Comparison of ENCODE assay signal across 21 cellular contexts in genomic region chr1:176896216-176896615, GRCh38.
DNase-seq lines count a peak whose midpoint lies in the region; TF ChIP-seq lines count a peak whose summit lies in the region.
"Had no signal": no experiment of that assay in that cellular context is flagged by ENCODE, and none has a peak within 500 bp of the region (broad histone marks: within the 10 kb centered on the region; RNA-seq: fewer than 3 reads in every experiment).

No MANE protein-coding gene starts in this region.

- H3K4me3 ChIP-seq in NB4 (ENCODE audit: low read depth, low read length) (no peak overlapping the region), epithelial cell of esophagus (ENCODE audit: low read length) (no peak overlapping the region)
- H3K4me3 ChIP-seq: A549, PC-9, SJCRH30 had no signal

- DNase-seq in NCI-H345 (lab: John Stamatoyannopoulos, UW) (peak; percentile 41), NCI-H345 treated with DMSO at 0.1 percent for 48 hours (lab: John Stamatoyannopoulos, UW; ENCODE audit: unreplicated experiment) (no peak), NB4 (ENCODE audit: low read depth) (peak; percentile 6), epithelial cell of esophagus (ENCODE audit: low read depth) (peak; percentile 40), renal cortical epithelial cell (ENCODE audit: low read depth) (peak; percentile 69), A172 (ENCODE audit: low spot score) (no peak), AG08395 (ENCODE audit: low spot score) (no peak), NCI-H2171 treated with DMSO at 0.1 percent for 48 hours (lab: John Stamatoyannopoulos, UW) (no peak)
- DNase-seq: C1 segment of cervical spinal cord; Caco-2; CD4-positive, alpha-beta memory T cell; GF-D8; Kasumi-1; NCI-H1048; NCI-H1694; NCI-H2029 treated with DMSO at 0.1 percent for 48 hours; NCI-H69; PC-9; SJCRH30; T-helper 2 cell had no signal

- TF ChIP-seq POLR2A in NB4 (IDR thresholded peaks at IDR 0.05; ENCODE audit: extremely low read depth, insufficient read length): no peak

- no peak for TF ChIP-seq CTCF in NB4 (IDR thresholded peaks at IDR 0.05; ENCODE audit: low read depth, low read length)
- TF ChIP-seq CTCF in epithelial cell of esophagus (IDR thresholded peaks at IDR 0.05; ENCODE audit: insufficient read depth, low read depth, low read length, missing control alignments): no peak

Comparison
In these comparisons a context has a peak if more than half of its experiments do, and no peak if none do; other contexts are left out.
1. DNase-seq: peak in NCI-H345 (single experiment), NB4 (single experiment), epithelial cell of esophagus (single experiment) and renal cortical epithelial cell (single experiment); none in NCI-H345 treated with DMSO at 0.1 percent for 48 hours (single experiment), A172 (single experiment), AG08395 (single experiment) and NCI-H2171 treated with DMSO at 0.1 percent for 48 hours (single experiment).